In the genomic region with DNA sequence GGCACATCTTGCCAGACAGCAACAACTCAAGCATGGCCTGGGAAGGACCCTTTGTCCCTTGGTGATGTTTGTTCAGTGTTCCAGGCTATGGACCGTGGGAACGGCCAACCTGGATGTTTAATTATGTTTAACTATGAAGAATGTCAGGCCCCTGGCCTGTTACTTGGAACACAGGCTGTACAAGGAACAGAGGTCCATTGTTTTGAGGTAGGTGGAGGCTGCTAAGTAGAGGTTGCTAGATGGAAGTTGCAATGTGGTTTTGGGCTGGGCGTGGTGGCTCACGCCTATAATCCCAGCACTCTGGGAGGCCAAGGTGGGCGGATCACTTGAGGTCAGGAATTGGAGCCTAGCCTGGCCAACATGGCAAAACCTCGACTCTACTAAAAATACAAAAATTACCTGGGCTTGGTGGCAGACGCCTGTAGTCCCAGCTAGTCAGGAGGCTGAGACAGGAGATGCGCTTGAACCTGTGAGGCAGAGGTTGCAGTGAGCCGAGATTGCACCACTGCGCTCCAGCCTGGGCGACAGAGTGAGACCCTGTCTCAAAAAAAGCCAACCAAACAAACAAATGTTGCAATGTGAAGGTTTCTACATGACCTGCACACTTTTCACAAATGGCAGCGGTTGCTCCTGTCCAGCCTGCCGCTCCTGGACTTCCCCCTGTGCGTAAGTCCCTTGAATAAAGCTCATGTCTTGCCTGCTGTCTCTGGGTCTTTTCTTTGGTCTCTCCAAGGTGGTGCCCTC, we compare ENCODE assay signal across 1 cellular context.
TF ChIP-seq lines count a peak whose summit lies in the region.

No MANE protein-coding gene starts in this region.

TF ChIP-seq in HEK293, 187 proteins besides CTCF, POLR2A, EP300 and RAD21 (continued from another document):
- TF ChIP-seq, protein P1, sequence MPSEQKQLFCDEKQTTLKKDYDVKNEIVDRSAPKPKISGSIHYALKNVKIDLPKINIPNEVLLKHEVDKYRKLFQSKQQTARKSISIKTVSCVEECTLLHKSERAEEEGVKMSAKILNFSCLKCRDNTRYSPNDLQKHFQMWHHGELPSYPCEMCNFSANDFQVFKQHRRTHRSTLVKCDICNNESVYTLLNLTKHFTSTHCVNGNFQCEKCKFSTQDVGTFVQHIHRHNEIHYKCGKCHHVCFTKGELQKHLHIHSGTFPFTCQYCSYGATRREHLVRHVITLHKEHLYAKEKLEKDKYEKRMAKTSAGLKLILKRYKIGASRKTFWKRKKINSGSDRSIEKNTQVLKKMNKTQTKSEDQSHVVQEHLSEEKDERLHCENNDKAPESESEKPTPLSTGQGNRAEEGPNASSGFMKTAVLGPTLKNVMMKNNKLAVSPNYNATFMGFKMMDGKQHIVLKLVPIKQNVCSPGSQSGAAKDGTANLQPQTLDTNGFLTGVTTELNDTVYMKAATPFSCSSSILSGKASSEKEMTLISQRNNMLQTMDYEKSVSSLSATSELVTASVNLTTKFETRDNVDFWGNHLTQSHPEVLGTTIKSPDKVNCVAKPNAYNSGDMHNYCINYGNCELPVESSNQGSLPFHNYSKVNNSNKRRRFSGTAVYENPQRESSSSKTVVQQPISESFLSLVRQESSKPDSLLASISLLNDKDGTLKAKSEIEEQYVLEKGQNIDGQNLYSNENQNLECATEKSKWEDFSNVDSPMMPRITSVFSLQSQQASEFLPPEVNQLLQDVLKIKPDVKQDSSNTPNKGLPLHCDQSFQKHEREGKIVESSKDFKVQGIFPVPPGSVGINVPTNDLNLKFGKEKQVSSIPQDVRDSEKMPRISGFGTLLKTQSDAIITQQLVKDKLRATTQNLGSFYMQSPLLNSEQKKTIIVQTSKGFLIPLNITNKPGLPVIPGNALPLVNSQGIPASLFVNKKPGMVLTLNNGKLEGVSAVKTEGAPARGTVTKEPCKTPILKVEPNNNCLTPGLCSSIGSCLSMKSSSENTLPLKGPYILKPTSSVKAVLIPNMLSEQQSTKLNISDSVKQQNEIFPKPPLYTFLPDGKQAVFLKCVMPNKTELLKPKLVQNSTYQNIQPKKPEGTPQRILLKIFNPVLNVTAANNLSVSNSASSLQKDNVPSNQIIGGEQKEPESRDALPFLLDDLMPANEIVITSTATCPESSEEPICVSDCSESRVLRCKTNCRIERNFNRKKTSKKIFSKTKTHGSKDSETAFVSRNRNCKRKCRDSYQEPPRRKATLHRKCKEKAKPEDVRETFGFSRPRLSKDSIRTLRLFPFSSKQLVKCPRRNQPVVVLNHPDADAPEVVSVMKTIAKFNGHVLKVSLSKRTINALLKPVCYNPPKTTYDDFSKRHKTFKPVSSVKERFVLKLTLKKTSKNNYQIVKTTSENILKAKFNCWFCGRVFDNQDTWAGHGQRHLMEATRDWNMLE (tag by site-specific recombination; conservative IDR thresholded peaks at IDR 0.05; ENCODE audit: low read depth): no peak
- TF ChIP-seq KLF1 (tag by site-specific recombination; IDR thresholded peaks at IDR 0.05) (peak; percentile 98), ZNF600 (tag by site-specific recombination; IDR thresholded peaks at IDR 0.05) (peak; percentile 20; the same call in 1 of the 2 replicates), EGR2 (tag by site-specific recombination; IDR thresholded peaks at IDR 0.05; ENCODE audit: low read depth) (peak; percentile 62), ZNF121 (tag by site-specific recombination; IDR thresholded peaks at IDR 0.05) (peak; percentile 69; the same call in 1 of the 2 replicates), ZNF792 (tag by site-specific recombination; IDR thresholded peaks at IDR 0.05) (no peak), ZNF132 (tag by site-specific recombination; IDR thresholded peaks at IDR 0.05; ENCODE audit: borderline replicate concordance) (no peak), ZNF555 (tag by site-specific recombination; conservative IDR thresholded peaks at IDR 0.05) (no peak)
